ENCODE assay signal across 1 cellular context in the genomic region with DNA sequence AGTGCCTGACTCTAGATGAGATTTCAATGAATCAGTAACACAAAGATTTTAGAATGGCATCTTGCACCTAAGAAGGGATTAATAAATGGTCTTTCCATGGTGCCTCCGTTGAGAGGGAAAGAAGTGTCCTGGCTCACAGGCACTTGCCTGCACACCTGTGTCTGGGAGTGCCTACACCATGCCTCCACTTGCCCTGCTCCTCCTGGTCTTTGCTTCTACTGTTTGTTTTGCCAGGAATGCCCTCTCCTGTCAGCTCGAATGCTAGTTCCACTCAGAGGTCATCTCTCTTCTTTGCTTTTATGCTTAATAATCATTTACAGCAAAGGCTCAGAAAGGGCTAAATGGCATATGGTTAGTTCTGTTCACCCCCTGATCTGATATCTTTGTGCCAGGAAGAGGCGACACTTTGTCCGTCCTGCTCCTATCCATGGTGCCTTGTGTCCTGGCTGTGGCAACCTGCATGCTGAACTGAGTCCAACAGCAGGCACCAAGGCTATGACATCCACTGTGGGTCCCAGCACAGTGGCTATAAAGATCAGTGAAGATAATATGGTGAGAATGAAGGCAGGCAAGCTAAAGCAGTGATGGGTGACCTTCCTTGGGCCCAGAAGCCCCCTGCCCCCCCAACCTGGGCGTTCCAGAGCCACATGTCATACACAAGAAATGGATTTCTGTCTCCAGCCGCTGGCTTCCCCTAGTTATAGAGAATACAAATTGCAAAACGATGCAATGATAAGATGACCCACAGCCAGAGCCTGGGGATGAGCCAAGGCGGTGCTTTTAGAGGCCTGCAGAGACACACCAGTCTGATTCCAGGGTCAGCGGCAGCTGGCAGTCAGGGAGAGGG.
TF ChIP-seq lines count a peak whose summit lies in the region.

No MANE protein-coding gene starts in this region.

TF ChIP-seq in HCT116, 20 proteins besides CTCF, POLR2A, EP300 and RAD21 (continued from another document):
- TF ChIP-seq ELF1 (IDR thresholded peaks at IDR 0.05; ENCODE audit: borderline replicate concordance, low read depth) (no peak), ZNF274 (IDR thresholded peaks at IDR 0.05; ENCODE audit: low read depth, low read length) (no peak), SRF (IDR thresholded peaks at IDR 0.05; ENCODE audit: low read depth) (no peak), EZH2 (IDR thresholded peaks at IDR 0.05) (no peak), FOSL1 (IDR thresholded peaks at IDR 0.05; ENCODE audit: low read depth) (no peak), EZH2phosphoT487 (IDR thresholded peaks at IDR 0.05; ENCODE audit: borderline replicate concordance) (no peak), JUND (IDR thresholded peaks at IDR 0.05) (no peak), YY1 (IDR thresholded peaks at IDR 0.05; ENCODE audit: extremely low read depth, insufficient replicate concordance, low read depth, low read length) (no peak), SIN3A (IDR thresholded peaks at IDR 0.05; ENCODE audit: low read depth) (no peak), EGR1 (IDR thresholded peaks at IDR 0.05; ENCODE audit: low read depth) (no peak)
- TF ChIP-seq, protein P1, sequence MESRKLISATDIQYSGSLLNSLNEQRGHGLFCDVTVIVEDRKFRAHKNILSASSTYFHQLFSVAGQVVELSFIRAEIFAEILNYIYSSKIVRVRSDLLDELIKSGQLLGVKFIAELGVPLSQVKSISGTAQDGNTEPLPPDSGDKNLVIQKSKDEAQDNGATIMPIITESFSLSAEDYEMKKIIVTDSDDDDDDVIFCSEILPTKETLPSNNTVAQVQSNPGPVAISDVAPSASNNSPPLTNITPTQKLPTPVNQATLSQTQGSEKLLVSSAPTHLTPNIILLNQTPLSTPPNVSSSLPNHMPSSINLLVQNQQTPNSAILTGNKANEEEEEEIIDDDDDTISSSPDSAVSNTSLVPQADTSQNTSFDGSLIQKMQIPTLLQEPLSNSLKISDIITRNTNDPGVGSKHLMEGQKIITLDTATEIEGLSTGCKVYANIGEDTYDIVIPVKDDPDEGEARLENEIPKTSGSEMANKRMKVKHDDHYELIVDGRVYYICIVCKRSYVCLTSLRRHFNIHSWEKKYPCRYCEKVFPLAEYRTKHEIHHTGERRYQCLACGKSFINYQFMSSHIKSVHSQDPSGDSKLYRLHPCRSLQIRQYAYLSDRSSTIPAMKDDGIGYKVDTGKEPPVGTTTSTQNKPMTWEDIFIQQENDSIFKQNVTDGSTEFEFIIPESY (IDR thresholded peaks at IDR 0.05; ENCODE audit: extremely low read depth, insufficient replicate concordance, low read length), result no peak
- TF ChIP-seq, protein P2, sequence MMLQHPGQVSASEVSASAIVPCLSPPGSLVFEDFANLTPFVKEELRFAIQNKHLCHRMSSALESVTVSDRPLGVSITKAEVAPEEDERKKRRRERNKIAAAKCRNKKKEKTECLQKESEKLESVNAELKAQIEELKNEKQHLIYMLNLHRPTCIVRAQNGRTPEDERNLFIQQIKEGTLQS (IDR thresholded peaks at IDR 0.05), result no peak
